Comparison of ENCODE assay signal across 12 cellular contexts in genomic region chr10:117536862-117537435, GRCh38. TPM values are rescaled to one million over a fixed set of nuclear protein-coding genes. Genes with fewer than 3 reads are reported as not detected.
DNase-seq lines count a peak whose midpoint lies in the region; ATAC-seq and TF ChIP-seq lines count a peak whose summit lies in the region.
"Had no signal": no experiment of that assay in that cellular context is flagged by ENCODE, and none has a peak within 500 bp of the region (broad histone marks: within the 10 kb centered on the region; RNA-seq: fewer than 3 reads in every experiment).

No MANE protein-coding gene starts in this region.

- H3K27me3 ChIP-seq in MM.1S (replicated peaks; ENCODE audit: insufficient read depth, low read length) (peaks cover 22% of the 10 kb centered on the region), hepatocyte (peaks cover 97% of the 10 kb centered on the region), trophoblast cell (ENCODE audit: insufficient read depth, low read length) (peaks cover 90% of the 10 kb centered on the region)

- H4K8ac ChIP-seq in trophoblast cell (ENCODE audit: low read depth, low read length), result no peak overlapping the region

- H3K14ac ChIP-seq in trophoblast cell (ENCODE audit: low read length), result no peak overlapping the region

- no peaks in the 10 kb centered on the region for H3K9me2 ChIP-seq in MM.1S (replicated peaks; ENCODE audit: insufficient read depth, low read length)
- H3K9me2 ChIP-seq in hepatocyte (replicated peaks; ENCODE audit: insufficient read depth), result no peaks in the 10 kb centered on the region

- H4K20me1 ChIP-seq in MM.1S (ENCODE audit: insufficient read depth, low read length) (no peaks in the 10 kb centered on the region), hepatocyte (ENCODE audit: insufficient read depth, poor library complexity, severe bottlenecking) (no peaks in the 10 kb centered on the region)

- no peak overlapping the region for H4K12ac ChIP-seq in trophoblast cell (ENCODE audit: low read depth, low read length)

- POLR2A ChIA-PET in RWPE1 (lab: Yijun Ruan, JAX; ENCODE audit: low non-redundant PET), result no interaction called here

- H3K9me3 ChIP-seq in MM.1S (replicated peaks; ENCODE audit: insufficient read depth, low read length) (no peaks in the 10 kb centered on the region), hepatocyte (ENCODE audit: low read depth) (no peaks in the 10 kb centered on the region), trophoblast cell (ENCODE audit: insufficient read depth, low read depth, low read length) (peaks cover 2% of the 10 kb centered on the region)

- H3K4me1 ChIP-seq in MM.1S (ENCODE audit: low read length) (no peaks in the 10 kb centered on the region), hepatocyte (ENCODE audit: insufficient read depth) (peaks cover 22% of the 10 kb centered on the region), trophoblast cell (ENCODE audit: control insufficient read depth in 1 of 2, insufficient read depth in 2 of 2, low read length in 2 of 2) (peaks cover 2 to 9% of the 10 kb centered on the region in 2 experiments)

- H4K91ac ChIP-seq in trophoblast cell (ENCODE audit: low read depth, low read length), result no peak overlapping the region

- no peak overlapping the region for H3K27ac ChIP-seq in MM.1S (ENCODE audit: low read length)
- no peak overlapping the region for H3K27ac ChIP-seq in hepatocyte
- no peak overlapping the region for H3K27ac ChIP-seq in trophoblast cell (ENCODE audit: low read depth, low read length)
- no peak overlapping the region for H3K27ac ChIP-seq in RWPE1

- H2AK5ac ChIP-seq in trophoblast cell (ENCODE audit: low read length), result no peak overlapping the region

- no peak for ATAC-seq in GM21447 (IDR thresholded peaks at IDR 0.05; ENCODE audit: unreplicated experiment)

- DNase-seq in GM10266 (ENCODE audit: extremely low spot score), result peak; percentile 29
- no peak for DNase-seq in MM.1S
- DNase-seq in hepatocyte (ENCODE audit: low spot score), result no peak
- DNase-seq in trophoblast cell, result no peak
- DNase-seq in RWPE1 (ENCODE audit: low spot score), result no peak
- no peak for DNase-seq in stimulated activated CD4-positive, alpha-beta T cell treated with anti-CD3 and anti-CD28 coated beads, Interleukin-12 subunit alpha, Interleukin-12 subunit beta, amount 100 ng/mL, for 4 hours
- no peak for DNase-seq in foreskin melanocyte
- DNase-seq: DND-41, NCI-H2081 treated with DMSO at 0.1 percent for 48 hours had no signal

- no peak overlapping the region for H2BK120ac ChIP-seq in trophoblast cell (ENCODE audit: insufficient read depth, low read length, poor library complexity)

- H3K36me3 ChIP-seq in MM.1S (replicated peaks; ENCODE audit: insufficient read depth, low read length) (no peaks in the 10 kb centered on the region), hepatocyte (replicated peaks; ENCODE audit: insufficient read depth, low read depth) (no peaks in the 10 kb centered on the region), trophoblast cell (ENCODE audit: control insufficient read depth in 1 of 2, insufficient read depth in 2 of 2, low read length in 2 of 2) (no peaks in the 10 kb centered on the region)

- no peak overlapping the region for H3K18ac ChIP-seq in trophoblast cell (ENCODE audit: low read length)

- no peak overlapping the region for H2BK5ac ChIP-seq in trophoblast cell (ENCODE audit: low read depth, low read length, poor library complexity)

- no peaks in the 10 kb centered on the region for H3K79me1 ChIP-seq in trophoblast cell (ENCODE audit: low read length)

- H3K4me2 ChIP-seq in MM.1S (ENCODE audit: low read depth, low read length) (peak overlapping the region; percentile 76; the same call in 1 of the 2 replicates), hepatocyte (peak overlapping the region; percentile 72), trophoblast cell (ENCODE audit: low read length) (peak overlapping the region; percentile 29)

- H3K9ac ChIP-seq in MM.1S (ENCODE audit: low read length) (no peak overlapping the region), trophoblast cell (ENCODE audit: low read length) (no peak overlapping the region)

- no peak overlapping the region for H3K4ac ChIP-seq in trophoblast cell (ENCODE audit: low read depth, low read length)

- CTCF ChIA-PET in RWPE1 (lab: Yijun Ruan, JAX), result interaction anchor here (0.6 to 2.8 kb wide), 6 partner anchors 35 to 707 kb away, joined by 3 to 9 read pairs (median 4); no protein-coding TSS in a partner anchor

- 6% methylated on average over 40 of the region's 40 CpGs for WGBS in hepatocyte (ENCODE audit: low lambda C conversion rate, missing lambda C conversion rate)
- WGBS in trophoblast cell (ENCODE audit: extremely low coverage, insufficient coverage, insufficient read length), result no CpG with 5 or more reads among the region's 40 CpGs

- no peak overlapping the region for H3K23ac ChIP-seq in trophoblast cell (ENCODE audit: low read length)

- H2BK12ac ChIP-seq in trophoblast cell (ENCODE audit: low read length), result no peak overlapping the region

- H2AFZ ChIP-seq in MM.1S (ENCODE audit: low read length) (no peak overlapping the region), hepatocyte (no peak overlapping the region), trophoblast cell (ENCODE audit: insufficient read depth, low read length, poor library complexity) (no peak overlapping the region)

- H3K79me2 ChIP-seq in MM.1S (ENCODE audit: low read length) (no peaks in the 10 kb centered on the region), hepatocyte (no peaks in the 10 kb centered on the region), trophoblast cell (ENCODE audit: control insufficient read depth, insufficient read depth, low read length, poor library complexity) (no peaks in the 10 kb centered on the region)

- no peak for TF ChIP-seq CTCF in GM10266 (IDR thresholded peaks at IDR 0.05; ENCODE audit: control insufficient read depth, insufficient read depth, low read depth, missing control alignments)
- no peak for TF ChIP-seq CTCF in MM.1S (IDR thresholded peaks at IDR 0.05; ENCODE audit: low read length)
- no peak for TF ChIP-seq CTCF in hepatocyte (IDR thresholded peaks at IDR 0.05; ENCODE audit: poor library complexity)
- TF ChIP-seq CTCF in RWPE1 (conservative IDR thresholded peaks at IDR 0.05; ENCODE audit: low read depth), result no peak

- no peaks in the 10 kb centered on the region for H3F3A ChIP-seq in MM.1S (ENCODE audit: insufficient read depth, low read length)

- H3K4me3 ChIP-seq in MM.1S (ENCODE audit: low read length) (no peak overlapping the region), hepatocyte (no peak overlapping the region), trophoblast cell (ENCODE audit: low read depth, low read length) (no peak overlapping the region)

RNA-seq across cellular contexts. Expression of gene EMX2, which starts 5.6 kb away (rescaled TPM):
- total RNA-seq in hepatocyte, result 0.12 TPM in 1 of 2 replicates, not detected in the other
- polyA plus RNA-seq in hepatocyte, result not detected in 2 replicates
- polyA plus RNA-seq in trophoblast cell (2013), result 0.05 TPM in 1 of 2 replicates, not detected in the other
- total RNA-seq: H4, pulmonary artery endothelial cell had no signal
